Comparison of ENCODE assay signal across 27 cellular contexts in genomic region chr6:86215323-86215722, GRCh38.
"Had no signal": no experiment of that assay in that cellular context is flagged by ENCODE, and none has a peak within 500 bp of the region (broad histone marks: within the 10 kb centered on the region; RNA-seq: fewer than 3 reads in every experiment).

No MANE protein-coding gene starts in this region.

- H3K9me3 ChIP-seq: neutrophil, pancreas, prostate gland, right lobe of liver, sigmoid colon, suprapubic skin, testis, tibial artery, transverse colon, upper lobe of right lung, uterus had no signal

- ATAC-seq: naive thymus-derived CD4-positive, alpha-beta T cell; natural killer cell; right cardiac atrium; right lobe of liver; stimulated activated memory B cell treated with anti-CD40 and anti-IgM and Interleukin-4, amounts not matched to agents 10 μg/mL and 1 μg/mL and 100 μg/mL, for 72 hours; stimulated activated naive CD8-positive, alpha-beta T cell treated with anti-CD3 and anti-CD28 coated beads, Interleukin-15, amount 100 ng/mL, for 72 hours; stimulated activated naive CD8-positive, alpha-beta T cell treated with anti-CD3 and anti-CD28 coated beads, Interleukin-15, Interleukin-2, amounts not matched to agents 100 U/mL and 50 U/mL, for 24 hours; upper lobe of right lung had no signal

- H3K36me3 ChIP-seq: neutrophil, pancreas, prostate gland, right lobe of liver, sigmoid colon, spleen, suprapubic skin, tibial artery, transverse colon, upper lobe of right lung, uterus had no signal

- H3K27me3 ChIP-seq: neutrophil, pancreas, right lobe of liver, sigmoid colon, spleen, suprapubic skin, testis, tibial artery, transverse colon, upper lobe of right lung, uterus had no signal

- H3K4me3 ChIP-seq: pancreas, prostate gland, right lobe of liver, sigmoid colon, spleen, suprapubic skin, testis, tibial artery, transverse colon, upper lobe of right lung, uterus had no signal

- H3K4me1 ChIP-seq: pancreas, prostate gland, right lobe of liver, sigmoid colon, spleen, suprapubic skin, testis, tibial artery, transverse colon, upper lobe of right lung, uterus had no signal

- H3K27ac ChIP-seq: neutrophil, pancreas, prostate gland, right lobe of liver, sigmoid colon, spleen, suprapubic skin, testis, tibial artery, transverse colon, upper lobe of right lung, uterus had no signal

- DNase-seq: naive thymus-derived CD4-positive, alpha-beta T cell; natural killer cell; nucleus accumbens; pancreas; right cardiac atrium; right lobe of liver; sigmoid colon; small intestine; spleen; stimulated activated CD4-positive, alpha-beta T cell treated with anti-CD3 and anti-CD28 coated beads, Interleukin-12 subunit alpha, Interleukin-12 subunit beta, amount 100 ng/mL, for 4 hours; stimulated activated CD4-positive, alpha-beta T cell treated with anti-CD3 and anti-CD28 coated beads, Interleukin-1b, Interleukin-23, amount 100 ng/mL, for 48 hours; stimulated activated CD4-positive, alpha-beta T cell treated with anti-CD3 and anti-CD28 coated beads, Interleukin-4, amount 100 ng/mL, for 1 hour; stimulated activated CD4-positive, alpha-beta T cell treated with anti-CD3 and anti-CD28 coated beads, Interleukin-4, amount 100 ng/mL, for 4 hours; stimulated activated CD8-positive, alpha-beta memory T cell treated with anti-CD3 and anti-CD28 coated beads, Interleukin-4, amount 100 ng/mL, for 48 hours; stimulated activated naive CD4-positive, alpha-beta T cell; stimulated activated naive CD8-positive, alpha-beta T cell treated with anti-CD3 and anti-CD28 coated beads, Interleukin-15, amount 100 ng/mL, for 72 hours; stimulated activated naive CD8-positive, alpha-beta T cell treated with anti-CD3 and anti-CD28 coated beads, Interleukin-15, Interleukin-2, amounts not matched to agents 100 U/mL and 50 U/mL, for 24 hours; substantia nigra; testis; tibial artery; transverse colon; upper lobe of right lung; uterus had no signal
